ENCODE assay signal across 8 cellular contexts in genomic region chr13:39655569-39656324, GRCh38. TPM values are rescaled to one million over a fixed set of nuclear protein-coding genes. Genes with fewer than 3 reads are reported as not detected.
DNase-seq lines count a peak whose midpoint lies in the region; ATAC-seq, FAIRE-seq and TF ChIP-seq lines count a peak whose summit lies in the region.

Gene COG6 (plus strand): TSS chr13:39655662. CDS start chr13:39655727, 65 bp downstream.

- TF ChIP-seq CTCF in KMS-11 (conservative IDR thresholded peaks at IDR 0.05; ENCODE audit: low read depth, low read length) (no peak), fibroblast of mammary gland (conservative IDR thresholded peaks at IDR 0.05; ENCODE audit: control insufficient read depth, insufficient read depth, low read depth, low read length) (no peak)

- H3K4me1 Mint-ChIP-seq in activated T-helper 1 cell treated with anti-CD3 and anti-CD28 coated beads, Interleukin-12 subunit alpha, Interleukin-12 subunit beta, Interleukin-2, Interleukin-4 antibody, amounts not matched to agents 30 ng/mL and 10 ng/mL and 1 ng/mL, durations not matched to agents 14 hours and 24 hours and 36 hours (ENCODE audit: low read depth), result peaks cover 17% of the 10 kb centered on the region
- H3K4me1 Mint-ChIP-seq in naive thymus-derived CD8-positive, alpha-beta T cell, result peaks cover 15 to 45% (median 41%) of the 10 kb centered on the region in 4 donors
- peaks cover 18 to 28% of the 10 kb centered on the region in 2 donors for H3K4me1 Mint-ChIP-seq in stimulated activated naive B cell treated with anti-CD40 and anti-IgM and Interleukin-4, amounts not matched to agents 10 μg/mL and 1 μg/mL and 100 μg/mL, for 72 hours

- no peak for FAIRE-seq in RCC 7860 (lab: Jason Lieb, UNC)

- peak within 1 kb of the TSS; percentile 85 for H2AFZ ChIP-seq in KMS-11 (ENCODE audit: low read depth)

- peak within 1 kb of the TSS; percentile 84 for H3K4me2 ChIP-seq in KMS-11

- peaks cover 4% of the 10 kb centered on the region for H3K27me3 Mint-ChIP-seq in activated T-helper 1 cell treated with anti-CD3 and anti-CD28 coated beads, Interleukin-12 subunit alpha, Interleukin-12 subunit beta, Interleukin-2, Interleukin-4 antibody, amounts not matched to agents 30 ng/mL and 10 ng/mL and 1 ng/mL, durations not matched to agents 14 hours and 24 hours and 36 hours (ENCODE audit: insufficient read depth)
- peaks cover 0 to 5% (median 0%) of the 10 kb centered on the region in 5 donors for H3K27me3 Mint-ChIP-seq in naive thymus-derived CD8-positive, alpha-beta T cell
- H3K27me3 Mint-ChIP-seq in stimulated activated naive B cell treated with anti-CD40 and anti-IgM and Interleukin-4, amounts not matched to agents 10 μg/mL and 1 μg/mL and 100 μg/mL, for 72 hours, result peaks cover 5 to 6% of the 10 kb centered on the region in 2 donors

- H3K36me3 Mint-ChIP-seq in activated T-helper 1 cell treated with anti-CD3 and anti-CD28 coated beads, Interleukin-12 subunit alpha, Interleukin-12 subunit beta, Interleukin-2, Interleukin-4 antibody, amounts not matched to agents 30 ng/mL and 10 ng/mL and 1 ng/mL, durations not matched to agents 14 hours and 24 hours and 36 hours (ENCODE audit: low read depth), result peaks cover 6% of the 10 kb centered on the region
- peaks cover 0 to 3% (median 2%) of the 10 kb centered on the region in 3 donors for H3K36me3 Mint-ChIP-seq in naive thymus-derived CD8-positive, alpha-beta T cell
- H3K36me3 Mint-ChIP-seq in stimulated activated naive B cell treated with anti-CD40 and anti-IgM and Interleukin-4, amounts not matched to agents 10 μg/mL and 1 μg/mL and 100 μg/mL, for 72 hours, result peaks cover 0 to 2% of the 10 kb centered on the region in 2 donors

- peaks cover 7% of the 10 kb centered on the region for H3K9me3 Mint-ChIP-seq in activated T-helper 1 cell treated with anti-CD3 and anti-CD28 coated beads, Interleukin-12 subunit alpha, Interleukin-12 subunit beta, Interleukin-2, Interleukin-4 antibody, amounts not matched to agents 30 ng/mL and 10 ng/mL and 1 ng/mL, durations not matched to agents 14 hours and 24 hours and 36 hours
- H3K9me3 Mint-ChIP-seq in naive thymus-derived CD8-positive, alpha-beta T cell, result peaks cover 0 to 7% (median 0%) of the 10 kb centered on the region in 9 donors
- H3K9me3 Mint-ChIP-seq in stimulated activated naive B cell treated with anti-CD40 and anti-IgM and Interleukin-4, amounts not matched to agents 10 μg/mL and 1 μg/mL and 100 μg/mL, for 72 hours, result no peaks in the 10 kb centered on the region

- H3K27ac ChIP-seq in KMS-11, result no peak within 1 kb of the TSS

- POLR2A ChIA-PET in naive thymus-derived CD8-positive, alpha-beta T cell (lab: Charles Lee), result interaction anchor here (0.6 kb wide), 1 partner anchor 39 kb away, joined by 3 read pairs; no protein-coding TSS in a partner anchor

- intact Hi-C loops in activated T-helper 1 cell treated with anti-CD3 and anti-CD28 coated beads, Interleukin-12 subunit alpha, Interleukin-12 subunit beta, Interleukin-2, Interleukin-4 antibody, amounts not matched to agents 30 ng/mL and 10 ng/mL and 1 ng/mL, durations not matched to agents 14 hours and 24 hours and 36 hours (cut with micrococcal nuclease), result loop anchor here (1.0 to 5.0 kb wide), 4 partner anchors 9 to 617 kb away; partner anchors contain the start of genes LHFPL6, NHLRC3 and PROSER1

- peak within 1 kb of the TSS; percentile 87 for H3K27ac Mint-ChIP-seq in activated T-helper 1 cell treated with anti-CD3 and anti-CD28 coated beads, Interleukin-12 subunit alpha, Interleukin-12 subunit beta, Interleukin-2, Interleukin-4 antibody, amounts not matched to agents 30 ng/mL and 10 ng/mL and 1 ng/mL, durations not matched to agents 14 hours and 24 hours and 36 hours
- peak within 1 kb of the TSS; percentile 77 to 98 (median 95) for H3K27ac Mint-ChIP-seq in naive thymus-derived CD8-positive, alpha-beta T cell
- peak within 1 kb of the TSS; percentile 94 for H3K27ac Mint-ChIP-seq in stimulated activated naive B cell treated with anti-CD40 and anti-IgM and Interleukin-4, amounts not matched to agents 10 μg/mL and 1 μg/mL and 100 μg/mL, for 72 hours

- DNase-seq in EL (peak; percentile 83), RCC 7860 (ENCODE audit: low spot score) (peak; percentile 59), fibroblast of mammary gland (ENCODE audit: low read depth) (peak; percentile 84)
- peak; percentile 91 for DNase-seq in activated T-helper 1 cell treated with anti-CD3 and anti-CD28 coated beads, Interleukin-12 subunit alpha, Interleukin-12 subunit beta, Interleukin-2, Interleukin-4 antibody, amounts not matched to agents 30 ng/mL and 10 ng/mL and 1 ng/mL, durations not matched to agents 14 hours and 24 hours and 36 hours (ENCODE audit: low spot score)
- peak; percentile 90 to 99 (median 95) for DNase-seq in naive thymus-derived CD8-positive, alpha-beta T cell
- DNase-seq in stimulated activated naive B cell treated with anti-CD40 and anti-IgM and Interleukin-4, amounts not matched to agents 10 μg/mL and 1 μg/mL and 100 μg/mL, for 72 hours, result peak; percentile 88

- H3K27me3 ChIP-seq in KMS-11 (ENCODE audit: insufficient read depth, low read depth), result no peaks in the 10 kb centered on the region

- no peaks in the 10 kb centered on the region for H3K79me2 ChIP-seq in KMS-11 (ENCODE audit: insufficient read depth, low read depth)

- no peak within 1 kb of the TSS for H3K4me3 ChIP-seq in KMS-11 (IDR thresholded peaks at IDR 0.05; ENCODE audit: insufficient read depth, low read depth, low read length)
- H3K4me3 ChIP-seq in fibroblast of mammary gland (ENCODE audit: control insufficient read depth, low read depth, low read length), result peak within 1 kb of the TSS; percentile 90

- no peaks in the 10 kb centered on the region for H3K36me3 ChIP-seq in KMS-11 (ENCODE audit: insufficient read depth)

- no peaks in the 10 kb centered on the region for H4K20me1 ChIP-seq in KMS-11 (ENCODE audit: insufficient read depth)

- peaks cover 10% of the 10 kb centered on the region for H3K4me1 ChIP-seq in KMS-11 (ENCODE audit: low read depth, poor library complexity, severe bottlenecking)

- H3K9ac ChIP-seq in KMS-11, result peak within 1 kb of the TSS; percentile 39; the same call in 1 of the 2 replicates

- peak; percentile 91 for ATAC-seq in GM21786 (IDR thresholded peaks at IDR 0.05; ENCODE audit: unreplicated experiment)
- ATAC-seq in naive thymus-derived CD8-positive, alpha-beta T cell, result peak; percentile 90
- ATAC-seq in stimulated activated naive B cell treated with anti-CD40 and anti-IgM and Interleukin-4, amounts not matched to agents 10 μg/mL and 1 μg/mL and 100 μg/mL, for 72 hours (replicated peaks), result peak; percentile 94

- peak within 1 kb of the TSS; percentile 96 for H3K4me3 Mint-ChIP-seq in activated T-helper 1 cell treated with anti-CD3 and anti-CD28 coated beads, Interleukin-12 subunit alpha, Interleukin-12 subunit beta, Interleukin-2, Interleukin-4 antibody, amounts not matched to agents 30 ng/mL and 10 ng/mL and 1 ng/mL, durations not matched to agents 14 hours and 24 hours and 36 hours
- peak within 1 kb of the TSS; percentile 87 to 100 (median 96) for H3K4me3 Mint-ChIP-seq in naive thymus-derived CD8-positive, alpha-beta T cell
- H3K4me3 Mint-ChIP-seq in stimulated activated naive B cell treated with anti-CD40 and anti-IgM and Interleukin-4, amounts not matched to agents 10 μg/mL and 1 μg/mL and 100 μg/mL, for 72 hours, result peak within 1 kb of the TSS; percentile 94 to 95

RNA-seq across cellular contexts. Expression of gene COG6, which starts in this region (rescaled TPM):
- 25.6 and 31.8 TPM in 2 replicates for total RNA-seq in activated T-helper 1 cell treated with anti-CD3 and anti-CD28 coated beads, Interleukin-12 subunit alpha, Interleukin-12 subunit beta, Interleukin-2, Interleukin-4 antibody, amounts not matched to agents 30 ng/mL and 10 ng/mL and 1 ng/mL, durations not matched to agents 14 hours and 24 hours and 36 hours
- total RNA-seq in naive thymus-derived CD8-positive, alpha-beta T cell, result 10 to 100 TPM; 30.0 to 33.4 TPM
- polyA plus RNA-seq in naive thymus-derived CD8-positive, alpha-beta T cell, result 10 to 100 TPM; 14.5 to 19.7 (median 19.0) TPM
